Comparison of ENCODE assay signal across 34 cellular contexts in genomic region chr20:59848182-59848581, GRCh38.
"Had no signal": no experiment of that assay in that cellular context is flagged by ENCODE, and none has a peak within 500 bp of the region (broad histone marks: within the 10 kb centered on the region; RNA-seq: fewer than 3 reads in every experiment).

No MANE protein-coding gene starts in this region.

- DNase-seq: activated CD4-positive, alpha-beta memory T cell treated with anti-CD3 and anti-CD28 coated beads for 36 hours; activated CD4-positive, alpha-beta T cell treated with anti-CD3 and anti-CD28 coated beads, Interleukin-2, amount 50 U/mL, for 1 hour; activated CD8-positive, alpha-beta memory T cell treated with anti-CD3 and anti-CD28 coated beads, Interleukin-2, amount 50 U/mL, for 4 hours; activated gamma-delta T cell treated with Interleukin-2 at 50 U/mL for 16 hours; activated naive CD4-positive, alpha-beta T cell treated with anti-CD3 and anti-CD28 coated beads for 36 hours; activated T-cell treated with anti-CD3 and anti-CD28 coated beads for 4 hours; activated T-cell treated with anti-CD3 and anti-CD28 coated beads, Interleukin-2, amount 50 U/mL, for 4 hours; adrenal gland; body of pancreas; Kasumi-1; KG1; MM.1S; MV-4-11; NCI-H1092 treated with DMSO at 0.1 percent for 48 hours; NCI-H1417; NCI-H187 treated with DMSO at 0.1 percent for 48 hours; NCI-H2081; NCI-H2171 treated with DMSO at 0.1 percent for 48 hours; NCI-H2227 treated with DMSO at 0.1 percent for 48 hours; NCI-H446; NCI-H510A treated with DMSO at 0.1 percent for 48 hours; NCI-H526 treated with DMSO at 0.1 percent for 48 hours; NCI-H774; NK-92 treated with Interleukin-12 subunit alpha and Interleukin-12 subunit beta, amount 100 ng/mL, for 24 hours; PC-3; Peyer's patch; RPMI8226; SHP77; SJCRH30; T1000 had no signal

- H3K4me1 ChIP-seq: adrenal gland, body of pancreas, breast epithelium, Peyer's patch, SJCRH30 had no signal

- H3K27ac ChIP-seq: adrenal gland, body of pancreas, breast epithelium, Peyer's patch, SJCRH30, SK-N-MC had no signal

- H3K36me3 ChIP-seq: adrenal gland, breast epithelium, Peyer's patch, SJCRH30 had no signal

- ATAC-seq: activated naive CD4-positive, alpha-beta T cell treated with anti-CD3 and anti-CD28 coated beads, Interleukin-2, amount 50 U/mL, for 72 hours; activated T-cell treated with anti-CD3 and anti-CD28 coated beads, Interleukin-2, amount 50 U/mL, for 4 hours; body of pancreas; PC-3 had no signal

- H3K4me3 ChIP-seq: adrenal gland, body of pancreas, breast epithelium, Peyer's patch, SJCRH30, SK-N-MC had no signal

- H3K27me3 ChIP-seq: adrenal gland, body of pancreas, breast epithelium, Peyer's patch had no signal

- H3K9me3 ChIP-seq: adrenal gland, body of pancreas, breast epithelium, Peyer's patch, SJCRH30 had no signal

- FAIRE-seq: astrocyte had no signal
